Comparison of ENCODE assay signal across 20 cellular contexts in genomic region chr6:29501106-29501505, GRCh38. TPM values are rescaled to one million over a fixed set of nuclear protein-coding genes. Genes with fewer than 3 reads are reported as not detected.
A peak's percentile ranks its signal among the peaks of the same experiment; 100 is the strongest.
DNase-seq lines count a peak whose midpoint lies in the region; ATAC-seq and TF ChIP-seq lines count a peak whose summit lies in the region.
"Had no signal": no experiment of that assay in that cellular context is flagged by ENCODE, and none has a peak within 500 bp of the region (broad histone marks: within the 10 kb centered on the region; RNA-seq: fewer than 3 reads in every experiment).

No MANE protein-coding gene starts in this region.

- in situ Hi-C loops in brain microvascular endothelial cell (cut with HindIII; ENCODE audit: low pct_ligation_motif_present, low sequenced_read_pairs): no loop called here

- H3K4me3 ChIP-seq in brain microvascular endothelial cell (ENCODE audit: low read depth, low read length): no peak overlapping the region
- no peak overlapping the region for H3K4me3 ChIP-seq in endodermal cell (ENCODE audit: low read length)
- H3K4me3 ChIP-seq in prostate gland: no peak overlapping the region
- H3K4me3 ChIP-seq: A549, GM23338 had no signal

- no peak for TF ChIP-seq POLR2A in prostate gland (IDR thresholded peaks at IDR 0.05)

- peak overlapping the region; percentile 88 for H3K27ac ChIP-seq in brain microvascular endothelial cell
- no peak overlapping the region for H3K27ac ChIP-seq in endodermal cell (ENCODE audit: low read depth, low read length)
- no peak overlapping the region for H3K27ac ChIP-seq in prostate gland
- H3K27ac ChIP-seq: 22Rv1, A549, C4-2B had no signal

- H3K27ac Mint-ChIP-seq in activated CD8-positive, alpha-beta T cell treated with anti-CD3 and anti-CD28 coated beads, Interleukin-2, amount 10 ng/mL, durations not matched to agents 7 days and 5 days: no peak overlapping the region
- H3K27ac Mint-ChIP-seq in activated CD8-positive, alpha-beta T cell treated with anti-CD3 and anti-CD28 coated beads for 36 hours: no peak overlapping the region
- H3K27ac Mint-ChIP-seq in endodermal cell: no peak overlapping the region
- H3K27ac Mint-ChIP-seq: CD4-positive, alpha-beta T cell; GM23338 had no signal

- H3K36me3 ChIP-seq in brain microvascular endothelial cell (replicated peaks) (no peaks in the 10 kb centered on the region), endodermal cell (ENCODE audit: control insufficient read depth, insufficient read depth, low read length) (no peaks in the 10 kb centered on the region), prostate gland (no peaks in the 10 kb centered on the region)

- no peaks in the 10 kb centered on the region for H3K9me3 ChIP-seq in endodermal cell (ENCODE audit: control insufficient read depth, low read length)
- H3K9me3 ChIP-seq in prostate gland: no peaks in the 10 kb centered on the region
- H3K9me3 ChIP-seq: A549, Caco-2 had no signal

- DNase-seq in activated CD8-positive, alpha-beta T cell treated with anti-CD3 and anti-CD28 coated beads, Interleukin-2, amount 10 ng/mL, durations not matched to agents 7 days and 5 days: peak; percentile 4
- no peak for DNase-seq in activated CD8-positive, alpha-beta T cell treated with anti-CD3 and anti-CD28 coated beads for 36 hours
- DNase-seq in brain microvascular endothelial cell (no peak), endodermal cell (peak; percentile 24), prostate gland (ENCODE audit: low spot score) (no peak)
- no peak for DNase-seq in activated T-cell treated with anti-CD3 and anti-CD28 coated beads, Interleukin-2, amount 50 U/mL, for 48 hours
- DNase-seq: AML-193; Caco-2; CD4-positive, alpha-beta T cell; DMS153; DMS79; GDM1; H7 had no signal

- H3K27me3 ChIP-seq in brain microvascular endothelial cell (replicated peaks) (no peaks in the 10 kb centered on the region), endodermal cell (ENCODE audit: control insufficient read depth, insufficient read depth, low read length, poor library complexity, severe bottlenecking) (no peaks in the 10 kb centered on the region), prostate gland (replicated peaks; ENCODE audit: insufficient read depth) (no peaks in the 10 kb centered on the region)

- intact Hi-C loops in activated CD8-positive, alpha-beta T cell treated with anti-CD3 and anti-CD28 coated beads for 36 hours (cut with micrococcal nuclease): no loop called here
- intact Hi-C loops in prostate gland (cut with DNase I): no loop called here

- POLR2A ChIA-PET in activated CD8-positive, alpha-beta T cell treated with anti-CD3 and anti-CD28 coated beads, Interleukin-2, amount 10 ng/mL, durations not matched to agents 7 days and 5 days (lab: Charles Lee): no interaction called here
- POLR2A ChIA-PET in activated CD8-positive, alpha-beta T cell treated with anti-CD3 and anti-CD28 coated beads for 36 hours (lab: Charles Lee): interaction anchor here (0.7 kb wide), 1 partner anchor 9 kb away, joined by 3 read pairs; no protein-coding TSS in a partner anchor

- H3K9ac ChIP-seq in endodermal cell (ENCODE audit: extremely low read depth, low read length, poor library complexity, severe bottlenecking): no peak overlapping the region

- 91% methylated on average over 6 of the region's 6 CpGs; no CpG with 5 or more reads in 1 of the 2 experiments for WGBS in endodermal cell (ENCODE audit: insufficient coverage in 1 of 2, insufficient read length in 1 of 2), 2 experiments
- WGBS in prostate gland: 89% methylated on average over 6 of the region's 6 CpGs

- no peak for ATAC-seq in activated CD8-positive, alpha-beta T cell treated with anti-CD3 and anti-CD28 coated beads, Interleukin-2, amount 10 ng/mL, durations not matched to agents 7 days and 5 days
- no peak for ATAC-seq in activated CD8-positive, alpha-beta T cell treated with anti-CD3 and anti-CD28 coated beads for 36 hours
- ATAC-seq: A549, GM23338, HCT116 had no signal

- no peaks in the 10 kb centered on the region for H3K36me3 Mint-ChIP-seq in activated CD8-positive, alpha-beta T cell treated with anti-CD3 and anti-CD28 coated beads, Interleukin-2, amount 10 ng/mL, durations not matched to agents 7 days and 5 days (ENCODE audit: low read depth)
- H3K36me3 Mint-ChIP-seq in activated CD8-positive, alpha-beta T cell treated with anti-CD3 and anti-CD28 coated beads for 36 hours (ENCODE audit: low read depth): no peaks in the 10 kb centered on the region
- H3K36me3 Mint-ChIP-seq in endodermal cell (ENCODE audit: low read depth): no peaks in the 10 kb centered on the region

- CTCF ChIA-PET in activated CD8-positive, alpha-beta T cell treated with anti-CD3 and anti-CD28 coated beads, Interleukin-2, amount 10 ng/mL, durations not matched to agents 7 days and 5 days (lab: Charles Lee): no interaction called here
- CTCF ChIA-PET in activated CD8-positive, alpha-beta T cell treated with anti-CD3 and anti-CD28 coated beads for 36 hours (lab: Charles Lee): no interaction called here

- H3K4me3 Mint-ChIP-seq in activated CD8-positive, alpha-beta T cell treated with anti-CD3 and anti-CD28 coated beads, Interleukin-2, amount 10 ng/mL, durations not matched to agents 7 days and 5 days: no peak overlapping the region
- no peak overlapping the region for H3K4me3 Mint-ChIP-seq in activated CD8-positive, alpha-beta T cell treated with anti-CD3 and anti-CD28 coated beads for 36 hours
- no peak overlapping the region for H3K4me3 Mint-ChIP-seq in endodermal cell
- H3K4me3 Mint-ChIP-seq: CD4-positive, alpha-beta T cell; GM23338 had no signal

- H3K4me1 ChIP-seq in endodermal cell (ENCODE audit: control insufficient read depth, insufficient read depth, low read length) (no peaks in the 10 kb centered on the region), prostate gland (replicated peaks) (no peaks in the 10 kb centered on the region)
- H3K4me1 ChIP-seq: A549, Caco-2 had no signal

- no peaks in the 10 kb centered on the region for H3K9me3 Mint-ChIP-seq in activated CD8-positive, alpha-beta T cell treated with anti-CD3 and anti-CD28 coated beads, Interleukin-2, amount 10 ng/mL, durations not matched to agents 7 days and 5 days (ENCODE audit: insufficient read depth)
- no peaks in the 10 kb centered on the region for H3K9me3 Mint-ChIP-seq in activated CD8-positive, alpha-beta T cell treated with anti-CD3 and anti-CD28 coated beads for 36 hours
- H3K9me3 Mint-ChIP-seq in endodermal cell: no peaks in the 10 kb centered on the region
- H3K9me3 Mint-ChIP-seq: CD4-positive, alpha-beta T cell; GM23338 had no signal

- H3K4me1 Mint-ChIP-seq in activated CD8-positive, alpha-beta T cell treated with anti-CD3 and anti-CD28 coated beads, Interleukin-2, amount 10 ng/mL, durations not matched to agents 7 days and 5 days (ENCODE audit: low read depth): no peaks in the 10 kb centered on the region
- H3K4me1 Mint-ChIP-seq in activated CD8-positive, alpha-beta T cell treated with anti-CD3 and anti-CD28 coated beads for 36 hours (ENCODE audit: low read depth): no peaks in the 10 kb centered on the region
- H3K4me1 Mint-ChIP-seq in endodermal cell: no peaks in the 10 kb centered on the region
- H3K4me1 Mint-ChIP-seq: GM23338 had no signal

- no peak for TF ChIP-seq CTCF in activated CD8-positive, alpha-beta T cell treated with anti-CD3 and anti-CD28 coated beads for 36 hours (IDR thresholded peaks at IDR 0.05)
- no peak for TF ChIP-seq CTCF in brain microvascular endothelial cell (IDR thresholded peaks at IDR 0.05; ENCODE audit: low read depth, low read length, missing control alignments)
- TF ChIP-seq CTCF in endodermal cell (conservative IDR thresholded peaks at IDR 0.05): no peak
- TF ChIP-seq CTCF in prostate gland (IDR thresholded peaks at IDR 0.05): no peak

- peaks cover 19% of the 10 kb centered on the region for H3K27me3 Mint-ChIP-seq in activated CD8-positive, alpha-beta T cell treated with anti-CD3 and anti-CD28 coated beads, Interleukin-2, amount 10 ng/mL, durations not matched to agents 7 days and 5 days (ENCODE audit: low read depth)
- H3K27me3 Mint-ChIP-seq in activated CD8-positive, alpha-beta T cell treated with anti-CD3 and anti-CD28 coated beads for 36 hours: peaks cover 9% of the 10 kb centered on the region
- H3K27me3 Mint-ChIP-seq in endodermal cell (ENCODE audit: insufficient read depth): no peaks in the 10 kb centered on the region

RNA-seq across cellular contexts. Expression of gene MAS1L, which starts 13.3 kb away (rescaled TPM):
- not detected for total RNA-seq in activated CD8-positive, alpha-beta T cell treated with anti-CD3 and anti-CD28 coated beads, Interleukin-2, amount 10 ng/mL, durations not matched to agents 7 days and 5 days
- total RNA-seq in activated CD8-positive, alpha-beta T cell treated with anti-CD3 and anti-CD28 coated beads for 36 hours: not detected
- not detected for total RNA-seq in endodermal cell
- not detected for polyA plus RNA-seq in endodermal cell (2013, experiment 1 of 2)
- not detected for polyA plus RNA-seq in endodermal cell (2013, experiment 2 of 2)
- not detected for total RNA-seq in prostate gland
- total RNA-seq: Caco-2; CD4-positive, alpha-beta T cell; Daoy; GM23338; H7 had no signal
- polyA plus RNA-seq: A549, BJ, GM23338 had no signal

RNA-seq across cellular contexts. Expression of gene OR2H1, which starts 44.2 kb away (rescaled TPM):
- total RNA-seq in activated CD8-positive, alpha-beta T cell treated with anti-CD3 and anti-CD28 coated beads, Interleukin-2, amount 10 ng/mL, durations not matched to agents 7 days and 5 days: not detected
- total RNA-seq in activated CD8-positive, alpha-beta T cell treated with anti-CD3 and anti-CD28 coated beads for 36 hours: not detected
- not detected for total RNA-seq in endodermal cell
- polyA plus RNA-seq in endodermal cell (2013, experiment 1 of 2): not detected
- not detected for polyA plus RNA-seq in endodermal cell (2013, experiment 2 of 2)
- total RNA-seq in prostate gland: 1 to 10 TPM in 1 of 2 donors, not detected in 1; 1.1 TPM
- total RNA-seq: Caco-2; CD4-positive, alpha-beta T cell; Daoy; GM23338; H7 had no signal
- polyA plus RNA-seq: A549, BJ, GM23338 had no signal

RNA-seq across cellular contexts. Expression of gene OR11A1, which starts 44.2 kb away (rescaled TPM):
- not detected for total RNA-seq in activated CD8-positive, alpha-beta T cell treated with anti-CD3 and anti-CD28 coated beads, Interleukin-2, amount 10 ng/mL, durations not matched to agents 7 days and 5 days
- not detected for total RNA-seq in activated CD8-positive, alpha-beta T cell treated with anti-CD3 and anti-CD28 coated beads for 36 hours
- not detected for total RNA-seq in endodermal cell
- not detected for polyA plus RNA-seq in endodermal cell (2013, experiment 1 of 2)
- not detected for polyA plus RNA-seq in endodermal cell (2013, experiment 2 of 2)
- under 1 TPM in 1 of 2 donors, not detected in 1; 0.23 TPM for total RNA-seq in prostate gland
- total RNA-seq: Caco-2; CD4-positive, alpha-beta T cell; Daoy; GM23338; H7 had no signal
- polyA plus RNA-seq: A549, BJ, GM23338 had no signal

RNA-seq across cellular contexts. Expression of gene UBD, which starts 58.4 kb away (rescaled TPM):
- not detected for total RNA-seq in activated CD8-positive, alpha-beta T cell treated with anti-CD3 and anti-CD28 coated beads, Interleukin-2, amount 10 ng/mL, durations not matched to agents 7 days and 5 days
- under 1 TPM; 0.50 to 0.67 TPM for total RNA-seq in activated CD8-positive, alpha-beta T cell treated with anti-CD3 and anti-CD28 coated beads for 36 hours
- total RNA-seq in endodermal cell (not detected), prostate gland (10 to 100 TPM in 1 of 2 donors, 1 to 10 TPM in 1; 2.0 to 11.3 TPM)
- polyA plus RNA-seq in endodermal cell (2013, experiment 1 of 2): 0.21 TPM
- not detected for polyA plus RNA-seq in endodermal cell (2013, experiment 2 of 2)
- total RNA-seq: CD4-positive, alpha-beta T cell; GM23338; H7 had no signal
- polyA plus RNA-seq: BJ, GM23338 had no signal

Comparison
In these comparisons a context has a peak if more than half of its experiments do, and no peak if none do; other contexts are left out.
1. DNase-seq: peak in activated CD8-positive, alpha-beta T cell treated with anti-CD3 and anti-CD28 coated beads, Interleukin-2, amount 10 ng/mL, durations not matched to agents 7 days and 5 days (single experiment) and endodermal cell (single experiment); none in activated CD8-positive, alpha-beta T cell treated with anti-CD3 and anti-CD28 coated beads for 36 hours (single experiment), brain microvascular endothelial cell (single experiment), activated T-cell treated with anti-CD3 and anti-CD28 coated beads, Interleukin-2, amount 50 U/mL, for 48 hours (0 of 2) and prostate gland (single experiment).